Comparison of ENCODE assay signal across 16 cellular contexts in genomic region chr18:34299828-34300227, GRCh38.
DNase-seq lines count a peak whose midpoint lies in the region; ATAC-seq and TF ChIP-seq lines count a peak whose summit lies in the region.
"Had no signal": no experiment of that assay in that cellular context is flagged by ENCODE, and none has a peak within 500 bp of the region (broad histone marks: within the 10 kb centered on the region; RNA-seq: fewer than 3 reads in every experiment).

No MANE protein-coding gene starts in this region.

- no peak overlapping the region for H2AFZ ChIP-seq in neuronal stem cell (ENCODE audit: low read length)
- H2AFZ ChIP-seq: GM23338 had no signal

- H3K4ac ChIP-seq in neuronal stem cell (ENCODE audit: low read length): no peak overlapping the region

- no CpG with 5 or more reads among the region's 3 CpGs for WGBS in neuronal stem cell (ENCODE audit: extremely low coverage in 2 of 2, insufficient read length in 2 of 2, insufficient replicate concordance in 1 of 2), 2 donors

- no peak for TF ChIP-seq CTCF in GM12865 (IDR thresholded peaks at IDR 0.05; ENCODE audit: insufficient read depth, low read depth, low read length, missing control alignments)

- no peaks in the 10 kb centered on the region for H3K79me1 ChIP-seq in neuronal stem cell (ENCODE audit: low read depth, low read length)

- ATAC-seq in GM18868 (IDR thresholded peaks at IDR 0.05; ENCODE audit: unreplicated experiment): peak; percentile 59
- ATAC-seq in GM19324 (IDR thresholded peaks at IDR 0.05; ENCODE audit: low FRiP score, unreplicated experiment): no peak
- ATAC-seq in GM19351 (IDR thresholded peaks at IDR 0.05; ENCODE audit: unreplicated experiment): no peak
- no peak for ATAC-seq in GM21786 (IDR thresholded peaks at IDR 0.05; ENCODE audit: unreplicated experiment)
- ATAC-seq: GM23338, HCT116 had no signal

- H3K27me3 ChIP-seq in neuronal stem cell (ENCODE audit: control insufficient read depth in 3 of 3, insufficient read depth in 3 of 3, low read depth in 1 of 3, low read length in 3 of 3): no peaks in the 10 kb centered on the region

- no peak overlapping the region for H3K4me2 ChIP-seq in neuronal stem cell (ENCODE audit: insufficient read depth, low read length, poor library complexity, severe bottlenecking)
- H3K4me2 ChIP-seq: GM23338 had no signal

- H3K9ac ChIP-seq in neuronal stem cell (ENCODE audit: low read depth, low read length, poor library complexity): no peak overlapping the region

- no peak overlapping the region for H2BK15ac ChIP-seq in neuronal stem cell (ENCODE audit: low read length)

- H3K18ac ChIP-seq in neuronal stem cell (ENCODE audit: low read length): peak overlapping the region; percentile 8

- H2BK12ac ChIP-seq in neuronal stem cell (ENCODE audit: low read length): no peak overlapping the region

- H2BK5ac ChIP-seq in neuronal stem cell (ENCODE audit: low read length): no peak overlapping the region

- H3K9me3 ChIP-seq in neuronal stem cell (replicated peaks in 1 of 2; ENCODE audit: control insufficient read depth in 2 of 2, insufficient read depth in 1 of 2, low read depth in 1 of 2, low read length in 2 of 2): peaks cover 0 to 2% of the 10 kb centered on the region in 2 donors
- H3K9me3 ChIP-seq: Caco-2 had no signal

- H3K4me1 ChIP-seq in neuronal stem cell (ENCODE audit: control insufficient read depth in 2 of 2, insufficient read depth in 1 of 2, low read depth in 1 of 2, low read length in 2 of 2): peaks cover 2% of the 10 kb centered on the region in 2 donors
- H3K4me1 ChIP-seq: Caco-2 had no signal

- peak; percentile 15 for DNase-seq in GM12865 (ENCODE audit: low read depth)
- peak; percentile 48 for DNase-seq in NCI-H69 (lab: John Stamatoyannopoulos, UW)
- DNase-seq in neuronal stem cell (ENCODE audit: low spot score): no peak
- no peak for DNase-seq in COR-L47 (lab: John Stamatoyannopoulos, UW)
- DNase-seq: C1 segment of cervical spinal cord; Caco-2; CD4-positive, alpha-beta memory T cell; DMS153; DND-41; H9 had no signal

- no peaks in the 10 kb centered on the region for H3K36me3 ChIP-seq in neuronal stem cell (replicated peaks in 1 of 2; ENCODE audit: control insufficient read depth in 2 of 2, insufficient read depth in 2 of 2, low read length in 2 of 2)

- no peak overlapping the region for H2AK5ac ChIP-seq in neuronal stem cell (ENCODE audit: low read depth, low read length)

- no peak overlapping the region for H3K23ac ChIP-seq in neuronal stem cell (ENCODE audit: low read depth, low read length, poor library complexity)

- H3K14ac ChIP-seq in neuronal stem cell (ENCODE audit: low read length): no peak overlapping the region

- H4K8ac ChIP-seq in neuronal stem cell (ENCODE audit: low read depth, low read length): no peak overlapping the region

- H3K4me3 ChIP-seq in GM12865 (ENCODE audit: low read depth, low read length): no peak overlapping the region
- H3K4me3 ChIP-seq in neuronal stem cell (ENCODE audit: low read length in 2 of 2): no peak overlapping the region
- H3K4me3 ChIP-seq: GM23338 had no signal

- H3K27ac ChIP-seq in neuronal stem cell (replicated peaks; ENCODE audit: low read length): no peak overlapping the region

- no peak overlapping the region for H2BK120ac ChIP-seq in neuronal stem cell (ENCODE audit: low read depth, low read length)

- no peak overlapping the region for H4K91ac ChIP-seq in neuronal stem cell (ENCODE audit: low read depth, low read length, poor library complexity)

Comparison
In these comparisons a context has a peak if more than half of its experiments do, and no peak if none do; other contexts are left out.
1. DNase-seq: peak in GM12865 (single experiment) and NCI-H69 (single experiment); none in neuronal stem cell (single experiment) and COR-L47 (single experiment).